ENCODE assay signal across 8 cellular contexts in genomic region chr4:94451669-94452475, GRCh38. TPM values are rescaled to one million over a fixed set of nuclear protein-coding genes. Genes with fewer than 3 reads are reported as not detected.
DNase-seq lines count a peak whose midpoint lies in the region; ATAC-seq and TF ChIP-seq lines count a peak whose summit lies in the region.

Gene PDLIM5, plus strand, starts transcription at chr4:94451942. Its CDS starts 3,347 bp downstream, at chr4:94455289.

- peak within 1 kb of the TSS; percentile 44 for H2BK5ac ChIP-seq in trophoblast cell (ENCODE audit: low read depth, low read length, poor library complexity)

- H3K27me3 ChIP-seq in trophoblast cell (ENCODE audit: insufficient read depth, low read length) (no peaks in the 10 kb centered on the region), transverse colon (no peaks in the 10 kb centered on the region)

- H3K18ac ChIP-seq in trophoblast cell (ENCODE audit: low read length), result peak within 1 kb of the TSS; percentile 81

- peak within 1 kb of the TSS; percentile 67 for H4K91ac ChIP-seq in trophoblast cell (ENCODE audit: low read depth, low read length)

- peaks cover 7% of the 10 kb centered on the region for H3K79me1 ChIP-seq in trophoblast cell (ENCODE audit: low read length)

- H2AFZ ChIP-seq in trophoblast cell (ENCODE audit: insufficient read depth, low read length, poor library complexity), result peak within 1 kb of the TSS; percentile 61

- H3K27ac ChIP-seq in trophoblast cell (ENCODE audit: low read depth, low read length) (peak within 1 kb of the TSS; percentile 66), transverse colon (peak within 1 kb of the TSS; percentile 97 to 100 (median 99))

- peak within 1 kb of the TSS; percentile 18 for H3K4ac ChIP-seq in trophoblast cell (ENCODE audit: low read depth, low read length)

- intact Hi-C loops in Right ventricle myocardium superior (cut with DNase I), result loop anchor here (2.0 to 10.0 kb wide), 3 partner anchors 43 to 113 kb away; no protein-coding TSS in a partner anchor
- intact Hi-C loops in transverse colon (cut with DNase I; ENCODE audit: low total_unique reads), result loop anchor here (5.0 to 10.0 kb wide), 2 partner anchors 70 to 143 kb away; no protein-coding TSS in a partner anchor

- TF ChIP-seq EP300 in transverse colon (IDR thresholded peaks at IDR 0.05; ENCODE audit: low read depth), result no peak

- H2BK12ac ChIP-seq in trophoblast cell (ENCODE audit: low read length), result no peak within 1 kb of the TSS

- H3K9me3 ChIP-seq in trophoblast cell (ENCODE audit: insufficient read depth, low read depth, low read length) (no peaks in the 10 kb centered on the region), transverse colon (no peaks in the 10 kb centered on the region)

- TF ChIP-seq CTCF in NB4 (IDR thresholded peaks at IDR 0.05; ENCODE audit: low read depth, low read length) (no peak), transverse colon (IDR thresholded peaks at IDR 0.05) (no peak)

- H4K8ac ChIP-seq in trophoblast cell (ENCODE audit: low read depth, low read length), result peak within 1 kb of the TSS; percentile 69

- peak within 1 kb of the TSS; percentile 80 for H2BK120ac ChIP-seq in trophoblast cell (ENCODE audit: insufficient read depth, low read length, poor library complexity)

- H3K36me3 ChIP-seq in trophoblast cell (ENCODE audit: control insufficient read depth in 1 of 2, insufficient read depth in 2 of 2, low read length in 2 of 2), result peaks cover 4% of the 10 kb centered on the region in 2 experiments
- H3K36me3 ChIP-seq in transverse colon, result peaks cover 0 to 7% (median 0%) of the 10 kb centered on the region in 4 donors

- H3K4me1 ChIP-seq in trophoblast cell (ENCODE audit: control insufficient read depth in 1 of 2, insufficient read depth in 2 of 2, low read length in 2 of 2), result no peaks in the 10 kb centered on the region
- peaks cover 9 to 55% (median 24%) of the 10 kb centered on the region in 4 donors for H3K4me1 ChIP-seq in transverse colon

- H3K23ac ChIP-seq in trophoblast cell (ENCODE audit: low read length), result no peak within 1 kb of the TSS

- H3K4me2 ChIP-seq in trophoblast cell (ENCODE audit: low read length), result peak within 1 kb of the TSS; percentile 80

- H3K4me3 ChIP-seq in NB4 (ENCODE audit: low read depth, low read length), result peak within 1 kb of the TSS; percentile 63
- peak within 1 kb of the TSS; percentile 87 for H3K4me3 ChIP-seq in trophoblast cell (ENCODE audit: low read depth, low read length)
- H3K4me3 ChIP-seq in transverse colon, result peak within 1 kb of the TSS; percentile 84 to 100 (median 94)

- peak within 1 kb of the TSS; percentile 91 for H3K14ac ChIP-seq in trophoblast cell (ENCODE audit: low read length)

- peak; percentile 93 for DNase-seq in NB4 (ENCODE audit: low read depth)
- peak; percentile 54 to 68 for DNase-seq in SW 1271 (lab: John Stamatoyannopoulos, UW)
- DNase-seq in activated naive CD8-positive, alpha-beta T cell treated with anti-CD3 and anti-CD28 coated beads, Interleukin-2, amount 50 U/mL, for 16 hours (ENCODE audit: low read depth, low spot score), result peak; percentile 72
- DNase-seq in Right ventricle myocardium superior, result peak; percentile 94
- DNase-seq in trophoblast cell, result peak; percentile 90 to 94
- DNase-seq in transverse colon, result peak; percentile 93

- peaks cover 5% of the 10 kb centered on the region for H3K79me2 ChIP-seq in trophoblast cell (ENCODE audit: control insufficient read depth, insufficient read depth, low read length, poor library complexity)

- ATAC-seq in HG02571 (IDR thresholded peaks at IDR 0.05; ENCODE audit: unreplicated experiment), result peak; percentile 94
- peak; percentile 94 for ATAC-seq in Right ventricle myocardium superior (ENCODE audit: poor library complexity)

- no CpG with 5 or more reads among the region's 89 CpGs for WGBS in trophoblast cell (ENCODE audit: extremely low coverage, insufficient coverage, insufficient read length)
- WGBS in transverse colon (ENCODE audit: low coverage in 1 of 2), 2 donors, result 1% methylated on average over 64 of the region's 89 CpGs; no CpG with 5 or more reads in 1 of the 2 donors

- in situ Hi-C loops in transverse colon (cut with MboI; ENCODE audit: low pct_ligation_motif_present in 1 of 4, low pct_unique_long_range_greater_than_20kb in 1 of 4, low sequenced_read_pairs in 3 of 4), result no loop called here

- peak within 1 kb of the TSS; percentile 77 for H3K9ac ChIP-seq in trophoblast cell (ENCODE audit: low read length)

- H4K12ac ChIP-seq in trophoblast cell (ENCODE audit: low read depth, low read length), result peak within 1 kb of the TSS; percentile 68

- peak; percentile 93 for TF ChIP-seq POLR2A in GM10847 (IDR thresholded peaks at IDR 0.05; ENCODE audit: extremely low read depth, insufficient read length)
- TF ChIP-seq POLR2A in NB4 (IDR thresholded peaks at IDR 0.05; ENCODE audit: extremely low read depth, insufficient read length), result peak; percentile 60
- peak; percentile 99 for TF ChIP-seq POLR2A in transverse colon (IDR thresholded peaks at IDR 0.05)

- peak within 1 kb of the TSS; percentile 50 for H2AK5ac ChIP-seq in trophoblast cell (ENCODE audit: low read length)

RNA-seq across cellular contexts. Expression of gene PDLIM5, which starts in this region (rescaled TPM):
- total RNA-seq in Right ventricle myocardium superior, result 979 TPM
- polyA plus RNA-seq in trophoblast cell (2013), result 59.1 and 59.8 TPM in 2 replicates
- total RNA-seq in transverse colon, result 100 to 1,000 TPM in 2 of 4 donors, 10 to 100 TPM in 2; 62.9 to 133 (median 110) TPM

Comparison
In these comparisons a context has a peak if more than half of its experiments do, and no peak if none do; other contexts are left out.
1. Peak in every context shown above with its lines: DNase-seq, ATAC-seq, H3K4me3 ChIP-seq and H3K27ac ChIP-seq.